Comparison of ENCODE assay signal across 17 cellular contexts in genomic region chr18:22398464-22398863, GRCh38. TPM values are rescaled to one million over a fixed set of nuclear protein-coding genes. Genes with fewer than 3 reads are reported as not detected.
DNase-seq lines count a peak whose midpoint lies in the region; ATAC-seq and TF ChIP-seq lines count a peak whose summit lies in the region.
"Had no signal": no experiment of that assay in that cellular context is flagged by ENCODE, and none has a peak within 500 bp of the region (broad histone marks: within the 10 kb centered on the region; RNA-seq: fewer than 3 reads in every experiment).

No MANE protein-coding gene starts in this region.

- H3K4me3 ChIP-seq in GM23338 = no peak overlapping the region
- peak overlapping the region; percentile 17 for H3K4me3 ChIP-seq in left ventricle myocardium inferior

- no peak overlapping the region for H3K4me3 Mint-ChIP-seq in GM23338
- H3K4me3 Mint-ChIP-seq: CD8-positive, alpha-beta memory T cell had no signal

- H3K27me3 Mint-ChIP-seq in GM23338 (ENCODE audit: insufficient read depth, low read depth, poor library complexity) = no peaks in the 10 kb centered on the region
- H3K27me3 Mint-ChIP-seq: CD8-positive, alpha-beta memory T cell had no signal

- H3K4me2 ChIP-seq in GM23338 = no peak overlapping the region

- H3K27ac ChIP-seq in GM23338 (ENCODE audit: low read depth) (no peak overlapping the region), left ventricle myocardium inferior (replicated peaks) (peak overlapping the region; percentile 46)

- no peaks in the 10 kb centered on the region for H3K9me2 ChIP-seq in GM23338 (ENCODE audit: insufficient read depth)

- no peaks in the 10 kb centered on the region for H3K9me3 Mint-ChIP-seq in GM23338
- H3K9me3 Mint-ChIP-seq: CD8-positive, alpha-beta memory T cell had no signal

- TF ChIP-seq CTCF in GM23338 (conservative IDR thresholded peaks at IDR 0.05; ENCODE audit: low read depth in 2 of 2) (no peak), left ventricle myocardium inferior (IDR thresholded peaks at IDR 0.05; ENCODE audit: borderline replicate concordance) (no peak)

- H3K4me1 ChIP-seq in GM23338 (ENCODE audit: insufficient read depth) = peaks cover 16% of the 10 kb centered on the region; the same call in 1 of the 2 replicates
- peaks cover 27% of the 10 kb centered on the region for H3K4me1 ChIP-seq in left ventricle myocardium inferior

- no peaks in the 10 kb centered on the region for H3K79me2 ChIP-seq in GM23338 (replicated peaks; ENCODE audit: insufficient read depth)

- no peak for ATAC-seq in GM23338
- ATAC-seq: Panc1 had no signal

- H3K27ac Mint-ChIP-seq in GM23338 = no peak overlapping the region
- H3K27ac Mint-ChIP-seq: CD8-positive, alpha-beta memory T cell had no signal

- DNase-seq in GM23338 (ENCODE audit: low spot score) = peak; percentile 22
- peak; percentile 94 for DNase-seq in dermis blood vessel endothelial cell
- DNase-seq in left ventricle myocardium inferior = no peak
- peak; percentile 67 for DNase-seq in pulmonary artery endothelial cell (ENCODE audit: low read depth, low spot score)
- DNase-seq in NCI-H82 treated with DMSO at 0.1 percent for 48 hours (lab: John Stamatoyannopoulos, UW; ENCODE audit: unreplicated experiment) = no peak
- DNase-seq in T1000 (lab: John Stamatoyannopoulos, UW) = no peak
- DNase-seq in GM03348 (ENCODE audit: low spot score) = no peak
- DNase-seq: ACHN; C1 segment of cervical spinal cord; CD8-positive, alpha-beta memory T cell; GOT3; IMR-90; NCI-H1417 treated with DMSO at 0.1 percent for 48 hours; NCI-H187 treated with DMSO at 0.1 percent for 48 hours; NCI-H226; NCI-H524 treated with DMSO at 0.1 percent for 48 hours had no signal

- intact Hi-C loops in left ventricle myocardium inferior (cut with micrococcal nuclease) = no loop called here

- H3F3A ChIP-seq in GM23338 (replicated peaks; ENCODE audit: low read depth) = no peaks in the 10 kb centered on the region

- peaks cover 28% of the 10 kb centered on the region for H3K4me1 Mint-ChIP-seq in GM23338

- H3K9me3 ChIP-seq in left ventricle myocardium inferior (replicated peaks) = no peaks in the 10 kb centered on the region

- H3K27me3 ChIP-seq in GM23338 (ENCODE audit: insufficient read depth) = no peaks in the 10 kb centered on the region
- H3K27me3 ChIP-seq in left ventricle myocardium inferior (ENCODE audit: low read depth) = no peaks in the 10 kb centered on the region

- H2AFZ ChIP-seq in GM23338 = no peak overlapping the region

- H3K36me3 ChIP-seq in GM23338 (ENCODE audit: insufficient read depth) (no peaks in the 10 kb centered on the region), left ventricle myocardium inferior (no peaks in the 10 kb centered on the region)

- no peaks in the 10 kb centered on the region for H4K20me1 ChIP-seq in GM23338 (replicated peaks; ENCODE audit: insufficient read depth)

- no peaks in the 10 kb centered on the region for H3K36me3 Mint-ChIP-seq in GM23338 (ENCODE audit: low read depth)
- H3K36me3 Mint-ChIP-seq: CD8-positive, alpha-beta memory T cell had no signal

TF ChIP-seq in GM23338, 12 proteins besides CTCF, POLR2A, EP300 and RAD21:
- no peak for TF ChIP-seq ETS1 (IDR thresholded peaks at IDR 0.05)
- TF ChIP-seq JUNB (IDR thresholded peaks at IDR 0.05; ENCODE audit: unreplicated experiment) = no peak
- TF ChIP-seq NANOG (IDR thresholded peaks at IDR 0.05; ENCODE audit: borderline replicate concordance) = no peak
- no peak for TF ChIP-seq ZNF462 (CRISPR knock-in tag; IDR thresholded peaks at IDR 0.05)
- TF ChIP-seq ZNF331 (CRISPR knock-in tag; IDR thresholded peaks at IDR 0.05; ENCODE audit: low read depth) = no peak
- no peak for TF ChIP-seq CREB1 (CRISPR knock-in tag; IDR thresholded peaks at IDR 0.05; ENCODE audit: low read depth)
- TF ChIP-seq EZH2phosphoT487 (IDR thresholded peaks at IDR 0.05; ENCODE audit: unreplicated experiment) = no peak
- no peak for TF ChIP-seq POLR2AphosphoS5 (IDR thresholded peaks at IDR 0.05; ENCODE audit: low read depth)
- no peak for TF ChIP-seq EZH2 (IDR thresholded peaks at IDR 0.05; ENCODE audit: low read depth, unreplicated experiment)
TF ChIP-seq in GM23338: peak in this region for 0.

RNA-seq across cellular contexts. Expression of gene CTAGE1, which starts 19.3 kb away (rescaled TPM):
- total RNA-seq in GM23338 (2014; rRNA removed; shearing (Covaris generic)) = 0.03 TPM in 1 of 2 replicates, not detected in the other
- polyA plus RNA-seq in GM23338 (2016; fragmentation: Nextera tagmentation; extraction: Ambion mirVana) = 0.05 and 0.06 TPM in 2 replicates
- not detected in 2 replicates for total RNA-seq in dermis blood vessel endothelial cell
- total RNA-seq in left ventricle myocardium inferior = not detected
- total RNA-seq in pulmonary artery endothelial cell = not detected in 2 replicates
- total RNA-seq: CD8-positive, alpha-beta memory T cell; IMR-90 had no signal
- polyA plus RNA-seq: CD8-positive, alpha-beta memory T cell had no signal

Comparison
In these comparisons a context has a peak if more than half of its experiments do, and no peak if none do; other contexts are left out.
1. DNase-seq: peak in GM23338 (single experiment), dermis blood vessel endothelial cell (single experiment) and pulmonary artery endothelial cell (single experiment); none in left ventricle myocardium inferior (single experiment), NCI-H82 treated with DMSO at 0.1 percent for 48 hours (single experiment), T1000 (single experiment) and GM03348 (single experiment).